ENCODE assay signal across 1 cellular context in genomic region chr17:50177983-50178834, GRCh38.
TF ChIP-seq lines count a peak whose summit lies in the region.

No MANE protein-coding gene starts in this region.

TF ChIP-seq in HepG2, 621 proteins besides CTCF, POLR2A, EP300 and RAD21 (continued from another document):
- TF ChIP-seq SKIL (CRISPR knock-in tag; IDR thresholded peaks at IDR 0.05; ENCODE audit: borderline replicate concordance) (peak; percentile 21; the same call in 1 of the 2 replicates), ZNF547 (CRISPR knock-in tag; IDR thresholded peaks at IDR 0.05) (peak; percentile 89; the same call in 1 of the 2 replicates), ZNF800 (CRISPR knock-in tag; IDR thresholded peaks at IDR 0.05) (no peak), MAFK (conservative IDR thresholded peaks at IDR 0.05 in 1 of 2, IDR thresholded peaks at IDR 0.05 in 1 of 2; ENCODE audit: low read length in 2 of 2) (no peak)
